Comparison of ENCODE assay signal across 8 cellular contexts in the genomic region with DNA sequence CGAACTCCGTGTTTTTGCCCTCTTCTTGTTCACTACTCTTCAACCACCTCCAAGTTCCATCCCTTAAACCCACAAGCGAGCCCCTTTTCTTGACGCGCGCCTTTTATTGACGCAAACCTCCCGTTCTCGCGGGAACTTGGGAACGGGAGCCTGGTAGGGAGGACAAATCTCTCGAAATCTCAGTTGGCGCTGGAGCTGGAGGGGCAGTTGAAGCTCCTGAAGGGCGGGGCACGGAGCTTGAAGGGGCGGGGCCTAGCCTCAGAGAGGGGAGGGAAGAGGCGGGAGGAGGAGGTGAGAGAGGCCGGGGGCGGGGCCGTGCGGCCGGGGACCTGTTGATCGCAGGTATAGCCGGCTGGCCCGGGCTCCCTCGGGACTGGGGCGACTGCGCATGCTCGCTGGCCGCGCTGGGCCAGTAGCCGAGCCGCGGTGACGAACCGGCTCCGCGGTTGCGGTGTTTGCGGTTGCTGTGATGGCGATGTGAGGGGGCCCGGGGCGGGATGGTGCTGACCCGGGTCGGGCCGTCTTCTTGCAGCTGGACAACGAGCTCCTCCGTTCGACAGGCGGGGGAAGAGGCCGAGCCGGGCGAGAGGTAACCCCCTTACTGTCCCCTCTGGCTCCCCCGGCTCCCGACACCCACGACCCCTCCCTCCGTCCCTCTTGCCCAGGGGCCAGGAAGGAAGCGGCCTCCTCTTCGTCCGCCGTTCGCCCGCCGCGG. TPM values are rescaled to one million over a fixed set of nuclear protein-coding genes. Genes with fewer than 3 reads are reported as not detected.
DNase-seq lines count a peak whose midpoint lies in the region; ATAC-seq and TF ChIP-seq lines count a peak whose summit lies in the region.

Gene FAM135A (plus strand): TSS at position 395 of the 715 bp plus-strand sequence. CDS start 14,835 bp downstream, outside the sequence.

- peaks cover 23% of the 10 kb centered on the region for H3K79me2 ChIP-seq in OCI-LY1 (ENCODE audit: insufficient read depth, low read length)

- H3K9ac ChIP-seq in HUES48 (ENCODE audit: low read depth, low read length): peak within 1 kb of the TSS; percentile 95
- peak within 1 kb of the TSS; percentile 81 for H3K9ac ChIP-seq in OCI-LY1 (ENCODE audit: low read length)

- peak; percentile 83 for ATAC-seq in GM21390 (IDR thresholded peaks at IDR 0.05; ENCODE audit: unreplicated experiment)

- H3K27ac ChIP-seq in HUES48 (ENCODE audit: low read depth, low read length) (peak within 1 kb of the TSS; percentile 86), OCI-LY1 (ENCODE audit: low read depth, low read length, poor library complexity, severe bottlenecking) (peak within 1 kb of the TSS; percentile 29)

- H3K9me3 ChIP-seq in HUES48 (ENCODE audit: control insufficient read depth, insufficient read depth, low read length) (no peaks in the 10 kb centered on the region), OCI-LY1 (ENCODE audit: low read length) (no peaks in the 10 kb centered on the region)

- no peaks in the 10 kb centered on the region for H4K20me1 ChIP-seq in OCI-LY1 (ENCODE audit: insufficient read depth, low read length)

- H3K4me2 ChIP-seq in OCI-LY1 (ENCODE audit: low read length): peak within 1 kb of the TSS; percentile 67

- peaks cover 20% of the 10 kb centered on the region for H3K36me3 ChIP-seq in HUES48 (ENCODE audit: control insufficient read depth, insufficient read depth, low read length)
- H3K36me3 ChIP-seq in OCI-LY1 (ENCODE audit: insufficient read depth, low read length): peaks cover 14% of the 10 kb centered on the region

- DNase-seq in Caki2 (ENCODE audit: low read depth) (peak; percentile 98), activated T-cell treated with anti-CD3 and anti-CD28 coated beads for 24 hours (ENCODE audit: low read depth) (peak; percentile 91), epidermal melanocyte (ENCODE audit: insufficient read length, low spot score) (peak; percentile 87), middle frontal gyrus (ENCODE audit: extremely low spot score, low spot score) (peak; percentile 96)
- peak; percentile 95 to 96 for DNase-seq in stimulated activated CD8-positive, alpha-beta memory T cell treated with anti-CD3 and anti-CD28 coated beads, Interleukin-2, amount 100 ng/mL, for 48 hours (ENCODE audit: low read depth in 2 of 2)

- no peaks in the 10 kb centered on the region for H3F3A ChIP-seq in OCI-LY1 (ENCODE audit: insufficient read depth, low read length)

- H3K4me3 ChIP-seq in HUES48 (ENCODE audit: low read depth, low read length): peak within 1 kb of the TSS; percentile 96
- peak within 1 kb of the TSS; percentile 74 for H3K4me3 ChIP-seq in OCI-LY1 (ENCODE audit: low read depth, low read length, poor library complexity, severe bottlenecking)

- peak within 1 kb of the TSS; percentile 12; the same call in 1 of the 2 replicates for H2AFZ ChIP-seq in OCI-LY1 (ENCODE audit: low read length)

- no peak for TF ChIP-seq CTCF in OCI-LY1 (IDR thresholded peaks at IDR 0.05; ENCODE audit: low read length)

- H3K4me1 ChIP-seq in HUES48 (ENCODE audit: control insufficient read depth, insufficient read depth, low read length) (peaks cover 7% of the 10 kb centered on the region), OCI-LY1 (ENCODE audit: insufficient read depth, low read length, severe bottlenecking) (peaks cover 24% of the 10 kb centered on the region)

- in situ Hi-C loops in Caki2 (cut with HindIII; ENCODE audit: low pct_unique_long_range_greater_than_20kb, low sequenced_read_pairs): no loop called here

- H3K9me2 ChIP-seq in OCI-LY1 (ENCODE audit: low read depth, low read length): no peaks in the 10 kb centered on the region

- H3K27me3 ChIP-seq in HUES48 (ENCODE audit: control insufficient read depth, insufficient read depth, low read length) (no peaks in the 10 kb centered on the region), OCI-LY1 (ENCODE audit: insufficient read depth, low read length) (no peaks in the 10 kb centered on the region)

RNA-seq across cellular contexts. Expression of gene FAM135A, which starts in this region (rescaled TPM):
- total RNA-seq in Caki2 (2014; rRNA removed; shearing (Covaris generic); ENCODE audit: low replicate concordance): 2.5 and 3.6 TPM in 2 replicates

Comparison
In these comparisons a context has a peak if more than half of its experiments do, and no peak if none do; other contexts are left out.
1. Peak in every context shown above with its lines: DNase-seq, ATAC-seq, H3K4me3 ChIP-seq and H3K27ac ChIP-seq.